Comparison of ENCODE assay signal across 8 cellular contexts in genomic region chr1:1573843-1574720, GRCh38. TPM values are rescaled to one million over a fixed set of nuclear protein-coding genes. Genes with fewer than 3 reads are reported as not detected.
DNase-seq lines count a peak whose midpoint lies in the region; ATAC-seq and TF ChIP-seq lines count a peak whose summit lies in the region.

No MANE protein-coding gene starts in this region.

- TF ChIP-seq POLR2A in thyroid gland (IDR thresholded peaks at IDR 0.05): peak in 1 of 2 donors; percentile 16

- peak overlapping the region; percentile 99 for H3K4me3 ChIP-seq in OCI-LY1 (ENCODE audit: low read depth, low read length, poor library complexity, severe bottlenecking)
- peak overlapping the region; percentile 88 for H3K4me3 ChIP-seq in neuron (ENCODE audit: low read length)
- H3K4me3 ChIP-seq in thyroid gland (replicated peaks in 1 of 3): peak overlapping the region; percentile 99 to 100 (median 100)

- WGBS in thyroid gland, 2 donors: 0 to 1% methylated on average over 27 to 35 of the region's 96 CpGs

- H3K79me2 ChIP-seq in OCI-LY1 (ENCODE audit: insufficient read depth, low read length): peaks cover 52% of the 10 kb centered on the region

- H3F3A ChIP-seq in OCI-LY1 (ENCODE audit: insufficient read depth, low read length): no peaks in the 10 kb centered on the region

- H3K9me2 ChIP-seq in OCI-LY1 (ENCODE audit: low read depth, low read length): no peaks in the 10 kb centered on the region

- H3K27ac ChIP-seq in OCI-LY1 (ENCODE audit: low read depth, low read length, poor library complexity, severe bottlenecking) (no peak overlapping the region), foreskin keratinocyte (peak overlapping the region; percentile 91), thyroid gland (peak overlapping the region; percentile 96 to 98 (median 96))

- intact Hi-C loops in thyroid gland (cut with DNase I): no loop called here

- H3K9me3 ChIP-seq in OCI-LY1 (ENCODE audit: low read length) (no peaks in the 10 kb centered on the region), neuron (ENCODE audit: low read length) (no peaks in the 10 kb centered on the region), thyroid gland (no peaks in the 10 kb centered on the region)

- H3K36me3 ChIP-seq in OCI-LY1 (ENCODE audit: insufficient read depth, low read length) (peaks cover 31% of the 10 kb centered on the region), neuron (ENCODE audit: insufficient read depth, low read length) (peaks cover 11% of the 10 kb centered on the region), thyroid gland (peaks cover 0 to 5% of the 10 kb centered on the region in 2 donors)

- H3K4me1 ChIP-seq in OCI-LY1 (ENCODE audit: insufficient read depth, low read length, severe bottlenecking) (peaks cover 26% of the 10 kb centered on the region), foreskin keratinocyte (peaks cover 6% of the 10 kb centered on the region), neuron (ENCODE audit: insufficient read depth, low read length) (peaks cover 13% of the 10 kb centered on the region), thyroid gland (peaks cover 21 to 36% of the 10 kb centered on the region in 2 donors)

- DNase-seq in DMS 273 (lab: John Stamatoyannopoulos, UW; ENCODE audit: unreplicated experiment) (peak; percentile 94), activated gamma-delta T cell treated with Interleukin-2 at 50 U/mL for 16 hours (peak; percentile 60), foreskin keratinocyte (peak in 1 of 2 donors; percentile 42), thyroid gland (peak; percentile 47 to 54)

- H4K20me1 ChIP-seq in OCI-LY1 (ENCODE audit: insufficient read depth, low read length): no peaks in the 10 kb centered on the region

- peak overlapping the region; percentile 89 for H3K4me2 ChIP-seq in OCI-LY1 (ENCODE audit: low read length)

- TF ChIP-seq CTCF in OCI-LY1 (IDR thresholded peaks at IDR 0.05; ENCODE audit: low read length) (0 out of 2 replicates have a peak, but pooled peaks have one; percentile 11), foreskin keratinocyte (conservative IDR thresholded peaks at IDR 0.05) (peak; percentile 45), thyroid gland (IDR thresholded peaks at IDR 0.05) (peak in 1 of 6 experiments; percentile 21)

- H2AFZ ChIP-seq in OCI-LY1 (ENCODE audit: low read length) (no peak overlapping the region), neuron (ENCODE audit: low read depth, low read length) (peak overlapping the region; percentile 22)

- ATAC-seq in GM19463 (IDR thresholded peaks at IDR 0.05; ENCODE audit: unreplicated experiment) (peak; percentile 73), HG03565 (IDR thresholded peaks at IDR 0.05; ENCODE audit: unreplicated experiment) (peak; percentile 48), foreskin keratinocyte (peak; percentile 65)

- peaks cover 13% of the 10 kb centered on the region; the same call in 1 of the 2 replicates for H3K27me3 ChIP-seq in OCI-LY1 (ENCODE audit: insufficient read depth, low read length)
- H3K27me3 ChIP-seq in foreskin keratinocyte: peaks cover 5% of the 10 kb centered on the region
- peaks cover 7% of the 10 kb centered on the region for H3K27me3 ChIP-seq in neuron (ENCODE audit: insufficient read depth, low read length)
- H3K27me3 ChIP-seq in thyroid gland: no peaks in the 10 kb centered on the region

- peak overlapping the region; percentile 100 for H3K9ac ChIP-seq in OCI-LY1 (ENCODE audit: low read length)

RNA-seq across cellular contexts. Expression of gene SSU72, which starts 0.6 kb away (rescaled TPM):
- total RNA-seq in foreskin keratinocyte: 106 and 121 TPM in 2 replicates
- 167 and 179 TPM in 2 replicates for polyA plus RNA-seq in foreskin keratinocyte
- total RNA-seq in thyroid gland: 100 to 1,000 TPM; 204 to 294 (median 241) TPM

RNA-seq across cellular contexts. Expression of gene FNDC10, which starts 25.9 kb away (rescaled TPM):
- total RNA-seq in foreskin keratinocyte (7.1 and 7.2 TPM in 2 replicates), thyroid gland (1 to 10 TPM; 1.0 to 9.9 (median 5.3) TPM)
- 10.7 and 11.2 TPM in 2 replicates for polyA plus RNA-seq in foreskin keratinocyte

RNA-seq across cellular contexts. Expression of gene TMEM240, which starts 33.7 kb away (rescaled TPM):
- total RNA-seq in foreskin keratinocyte: 0.28 and 0.37 TPM in 2 replicates
- polyA plus RNA-seq in foreskin keratinocyte: 0.79 TPM in 2 replicates
- total RNA-seq in thyroid gland: 1 to 10 TPM; 1.2 to 4.5 (median 1.3) TPM

RNA-seq across cellular contexts. Expression of gene MIB2, which starts 41.2 kb away (rescaled TPM):
- total RNA-seq in foreskin keratinocyte: 51.8 and 57.3 TPM in 2 replicates
- 54.3 and 70.1 TPM in 2 replicates for polyA plus RNA-seq in foreskin keratinocyte
- 100 to 1,000 TPM in 1 of 4 donors, 10 to 100 TPM in 3; 54.6 to 110 (median 86.4) TPM for total RNA-seq in thyroid gland

RNA-seq across cellular contexts. Expression of gene MMP23B, which starts 57.9 kb away (rescaled TPM):
- 1.2 TPM in 1 of 2 replicates, not detected in the other for total RNA-seq in foreskin keratinocyte
- polyA plus RNA-seq in foreskin keratinocyte: 0.86 and 1.3 TPM in 2 replicates
- 1 to 10 TPM in 3 of 4 donors, under 1 TPM in 1; 0.67 to 7.8 (median 3.5) TPM for total RNA-seq in thyroid gland
